ENCODE assay signal across 24 cellular contexts in the genomic region with DNA sequence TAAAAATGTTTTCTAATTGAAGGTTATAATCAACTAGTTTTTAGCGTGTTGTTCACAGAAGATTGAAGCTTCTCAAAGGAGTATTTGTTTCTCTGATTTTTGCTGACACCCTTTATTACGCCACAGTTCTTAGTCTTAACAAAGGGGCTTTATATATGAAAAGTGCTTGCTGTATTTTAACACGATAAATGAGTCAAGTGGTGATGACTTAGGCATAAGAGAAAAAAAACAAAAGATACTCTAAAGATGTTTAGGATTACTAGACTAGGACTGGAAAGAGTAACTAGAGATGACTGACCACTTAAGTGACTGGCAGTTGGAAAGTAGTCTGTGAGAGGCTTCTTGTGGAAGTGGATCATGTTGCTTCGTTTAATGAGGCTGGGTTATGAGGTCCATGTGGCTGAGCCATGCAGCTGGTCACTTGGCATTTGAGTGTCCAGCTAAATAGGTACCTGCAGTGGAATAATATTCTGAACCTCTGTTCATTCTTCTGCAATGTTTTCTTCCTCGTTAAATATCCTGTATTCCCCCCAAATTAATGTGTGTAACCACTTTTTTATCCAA.
DNase-seq lines count a peak whose midpoint lies in the region; ATAC-seq, FAIRE-seq and TF ChIP-seq lines count a peak whose summit lies in the region.
"Had no signal": no experiment of that assay in that cellular context is flagged by ENCODE, and none has a peak within 500 bp of the region (broad histone marks: within the 10 kb centered on the region; RNA-seq: fewer than 3 reads in every experiment).

No MANE protein-coding gene starts in this region.

- TF ChIP-seq RAD21 in HepG2 (CRISPR knock-in tag; IDR thresholded peaks at IDR 0.05) = no peak

- H3K27ac Mint-ChIP-seq in astrocyte (ENCODE audit: unreplicated experiment) = no peak overlapping the region
- H3K27ac Mint-ChIP-seq in activated T-helper 2 cell treated with anti-CD3 and anti-CD28 coated beads, Interferon-gamma antibody, Interleukin-2, Interleukin-4, amounts not matched to agents 10 μg/mL and 5 μg/mL and 100 μg/mL, durations not matched to agents 14 hours and 24 hours and 36 hours = no peak overlapping the region
- H3K27ac Mint-ChIP-seq: CD4-positive, CD25-positive, alpha-beta regulatory T cell had no signal

- H3K4me1 ChIP-seq in HepG2 (ENCODE audit: insufficient read depth, low read length) (no peaks in the 10 kb centered on the region), right lobe of liver (no peaks in the 10 kb centered on the region), astrocyte (ENCODE audit: insufficient read depth, low read length) (no peaks in the 10 kb centered on the region)
- H3K4me1 ChIP-seq: body of pancreas, sigmoid colon, uterus had no signal

- no peaks in the 10 kb centered on the region for H3K27me3 Mint-ChIP-seq in astrocyte (ENCODE audit: low read depth, unreplicated experiment)
- H3K27me3 Mint-ChIP-seq in activated T-helper 2 cell treated with anti-CD3 and anti-CD28 coated beads, Interferon-gamma antibody, Interleukin-2, Interleukin-4, amounts not matched to agents 10 μg/mL and 5 μg/mL and 100 μg/mL, durations not matched to agents 14 hours and 24 hours and 36 hours (ENCODE audit: low read depth) = peaks cover 6% of the 10 kb centered on the region

- H3K4me3 ChIP-seq in HepG2 (replicated peaks in 1 of 3; ENCODE audit: insufficient read depth in 1 of 3, low read depth in 2 of 3, low read length in 3 of 3) (no peak overlapping the region), right lobe of liver (no peak overlapping the region), astrocyte (ENCODE audit: insufficient read depth, low read depth, low read length) (no peak overlapping the region)
- H3K4me3 ChIP-seq: body of pancreas, sigmoid colon, uterus had no signal

- ATAC-seq in HepG2 (no peak), right lobe of liver (no peak), HG02763 (IDR thresholded peaks at IDR 0.05; ENCODE audit: unreplicated experiment) (no peak), HG03025 (IDR thresholded peaks at IDR 0.05; ENCODE audit: low FRiP score, unreplicated experiment) (no peak)
- ATAC-seq: body of pancreas, esophagus mucosa had no signal

- H2AFZ ChIP-seq in HepG2 (ENCODE audit: low read length) (no peak overlapping the region), astrocyte (ENCODE audit: low read depth, low read length) (no peak overlapping the region)

- H3K9me3 Mint-ChIP-seq in astrocyte (ENCODE audit: unreplicated experiment) = peaks cover 7% of the 10 kb centered on the region
- H3K9me3 Mint-ChIP-seq in activated T-helper 2 cell treated with anti-CD3 and anti-CD28 coated beads, Interferon-gamma antibody, Interleukin-2, Interleukin-4, amounts not matched to agents 10 μg/mL and 5 μg/mL and 100 μg/mL, durations not matched to agents 14 hours and 24 hours and 36 hours = no peaks in the 10 kb centered on the region

- H4K20me1 ChIP-seq in HepG2 (ENCODE audit: insufficient read depth, low read length) (no peaks in the 10 kb centered on the region), astrocyte (ENCODE audit: insufficient read depth, low read length) (no peaks in the 10 kb centered on the region)

- no peaks in the 10 kb centered on the region for H3K27me3 ChIP-seq in HepG2 (ENCODE audit: control insufficient read depth in 1 of 2, insufficient read depth in 2 of 2, low read length in 2 of 2)
- no peaks in the 10 kb centered on the region for H3K27me3 ChIP-seq in right lobe of liver
- no peaks in the 10 kb centered on the region for H3K27me3 ChIP-seq in astrocyte (ENCODE audit: insufficient read depth, low read length)
- H3K27me3 ChIP-seq: body of pancreas, sigmoid colon, uterus had no signal

- TF ChIP-seq POLR2A in HepG2 (IDR thresholded peaks at IDR 0.05; ENCODE audit: insufficient read depth in 1 of 2, low read depth in 2 of 2, low read length in 2 of 2) (no peak), right lobe of liver (IDR thresholded peaks at IDR 0.05) (no peak)

- H3K9me3 ChIP-seq in HepG2 (ENCODE audit: low read length) (no peaks in the 10 kb centered on the region), right lobe of liver (no peaks in the 10 kb centered on the region), astrocyte (ENCODE audit: insufficient read depth, low read depth, low read length) (no peaks in the 10 kb centered on the region)
- H3K9me3 ChIP-seq: body of pancreas, uterus had no signal

- H3K36me3 ChIP-seq in HepG2 (replicated peaks in 1 of 2; ENCODE audit: control insufficient read depth in 1 of 2, insufficient read depth in 2 of 2, low read length in 2 of 2) (no peaks in the 10 kb centered on the region), right lobe of liver (no peaks in the 10 kb centered on the region), astrocyte (ENCODE audit: insufficient read depth, low read length) (no peaks in the 10 kb centered on the region)
- H3K36me3 ChIP-seq: sigmoid colon, uterus had no signal

- POLR2A ChIA-PET in HepG2 (lab: Yijun Ruan, JAX) = no interaction called here

- H3K4me3 Mint-ChIP-seq in astrocyte (ENCODE audit: unreplicated experiment) = no peak overlapping the region
- no peak overlapping the region for H3K4me3 Mint-ChIP-seq in activated T-helper 2 cell treated with anti-CD3 and anti-CD28 coated beads, Interferon-gamma antibody, Interleukin-2, Interleukin-4, amounts not matched to agents 10 μg/mL and 5 μg/mL and 100 μg/mL, durations not matched to agents 14 hours and 24 hours and 36 hours (ENCODE audit: low read depth)
- H3K4me3 Mint-ChIP-seq: CD4-positive, CD25-positive, alpha-beta regulatory T cell had no signal

- 3% methylated on average over 5 of the region's 5 CpGs for WGBS in HepG2 (ENCODE audit: low lambda C conversion rate)
- whole genome bisulfite sequencing in right lobe of liver (ENCODE audit: insufficient coverage, low coverage, low lambda C conversion rate, missing lambda C conversion rate) = 70% methylated on average over 5 of the region's 5 CpGs

- H3K9ac ChIP-seq in HepG2 (ENCODE audit: insufficient read depth, low read depth, low read length) (no peak overlapping the region), astrocyte (ENCODE audit: low read length) (no peak overlapping the region)

- CTCF ChIA-PET in HepG2 (lab: Yijun Ruan, JAX; ENCODE audit: low intra/inter-chr PET ratio, low total read pairs) = no interaction called here

- H3K27ac ChIP-seq in HepG2 (ENCODE audit: extremely low read length, insufficient read depth, low read length) = no peak overlapping the region
- H3K27ac ChIP-seq in right lobe of liver = no peak overlapping the region
- no peak overlapping the region for H3K27ac ChIP-seq in astrocyte (ENCODE audit: low read depth, low read length)
- H3K27ac ChIP-seq: body of pancreas, HL-60, RWPE1, uterus had no signal

- no peak for TF ChIP-seq CTCF in HepG2 (CRISPR knock-in tag; IDR thresholded peaks at IDR 0.05)
- no peak for TF ChIP-seq CTCF in right lobe of liver (IDR thresholded peaks at IDR 0.05)
- no peak for TF ChIP-seq CTCF in astrocyte (IDR thresholded peaks at IDR 0.05; ENCODE audit: insufficient read depth, low read depth, low read length)

- no peak for TF ChIP-seq EP300 in HepG2 (IDR thresholded peaks at IDR 0.05; ENCODE audit: low read depth in 2 of 2, low read length in 2 of 2)
- no peak for TF ChIP-seq EP300 in HepG2 (CRISPR knock-in tag; IDR thresholded peaks at IDR 0.05; ENCODE audit: borderline replicate concordance)

- intact Hi-C loops in HepG2 (cut with micrococcal nuclease; ENCODE audit: unreplicated experiment) (no loop called here), right lobe of liver (cut with DNase I) (no loop called here)
- intact Hi-C loops in activated T-helper 2 cell treated with anti-CD3 and anti-CD28 coated beads, Interferon-gamma antibody, Interleukin-2, Interleukin-4, amounts not matched to agents 10 μg/mL and 5 μg/mL and 100 μg/mL, durations not matched to agents 14 hours and 24 hours and 36 hours (cut with micrococcal nuclease) = no loop called here

- in situ Hi-C loops in HepG2 (cut with HindIII; ENCODE audit: extremely low pct_ligation_motif_present, low pct_unique_long_range_greater_than_20kb) = no loop called here

- H3K4me2 ChIP-seq in HepG2 (ENCODE audit: low read depth, low read length) (no peak overlapping the region), astrocyte (ENCODE audit: low read length) (no peak overlapping the region)

- no TSS peak for BruUV-seq in HepG2 (replicated peaks; lab: Mats Ljungman, UMichigan)

- H3K4me1 Mint-ChIP-seq in astrocyte (ENCODE audit: low read depth, unreplicated experiment) = no peaks in the 10 kb centered on the region
- no peaks in the 10 kb centered on the region for H3K4me1 Mint-ChIP-seq in activated T-helper 2 cell treated with anti-CD3 and anti-CD28 coated beads, Interferon-gamma antibody, Interleukin-2, Interleukin-4, amounts not matched to agents 10 μg/mL and 5 μg/mL and 100 μg/mL, durations not matched to agents 14 hours and 24 hours and 36 hours (ENCODE audit: low read depth)
- H3K4me1 Mint-ChIP-seq: CD4-positive, CD25-positive, alpha-beta regulatory T cell had no signal

- DNase-seq in HepG2 (ENCODE audit: low spot score) (no peak), right lobe of liver (no peak), astrocyte (ENCODE audit: low read depth) (peak; percentile 22), myocyte (ENCODE audit: low read depth) (peak; percentile 84)
- DNase-seq in activated CD8-positive, alpha-beta memory T cell treated with anti-CD3 and anti-CD28 coated beads for 24 hours = no peak
- no peak for DNase-seq in activated T-helper 2 cell treated with anti-CD3 and anti-CD28 coated beads, Interferon-gamma antibody, Interleukin-2, Interleukin-4, amounts not matched to agents 10 μg/mL and 5 μg/mL and 100 μg/mL, durations not matched to agents 14 hours and 24 hours and 36 hours (ENCODE audit: low spot score)
- DNase-seq: activated CD4-positive, alpha-beta T cell treated with anti-CD3 and anti-CD28 coated beads, Interleukin-2, amount 50 U/mL, for 48 hours; activated effector memory CD4-positive, alpha-beta T cell treated with anti-CD3 and anti-CD28 coated beads, Interleukin-2, amount 50 U/mL, for 16 hours; body of pancreas; CD4-positive, CD25-positive, alpha-beta regulatory T cell; effector memory CD4-positive, alpha-beta T cell; MV-4-11; NCI-H1694; NCI-H226; sigmoid colon; uterus had no signal

- H3K36me3 Mint-ChIP-seq in astrocyte (ENCODE audit: low read depth, unreplicated experiment) = no peaks in the 10 kb centered on the region
- no peaks in the 10 kb centered on the region for H3K36me3 Mint-ChIP-seq in activated T-helper 2 cell treated with anti-CD3 and anti-CD28 coated beads, Interferon-gamma antibody, Interleukin-2, Interleukin-4, amounts not matched to agents 10 μg/mL and 5 μg/mL and 100 μg/mL, durations not matched to agents 14 hours and 24 hours and 36 hours (ENCODE audit: low read depth)
- H3K36me3 Mint-ChIP-seq: CD4-positive, CD25-positive, alpha-beta regulatory T cell had no signal

- H3K79me2 ChIP-seq in HepG2 (ENCODE audit: insufficient read depth, low read length) = no peaks in the 10 kb centered on the region
- no peaks in the 10 kb centered on the region for H3K79me2 ChIP-seq in astrocyte (ENCODE audit: insufficient read depth, low read length)

- FAIRE-seq in HepG2 (lab: Jason Lieb, UNC) (no peak), astrocyte (lab: Jason Lieb, UNC) (no peak)
- FAIRE-seq: GM18507, H1, keratinocyte had no signal

TF ChIP-seq in HepG2, 621 proteins besides CTCF, POLR2A, EP300 and RAD21 (continues in another document):
- no peak for TF ChIP-seq EHMT2 (IDR thresholded peaks at IDR 0.05; ENCODE audit: borderline replicate concordance, low read depth, low read length)
- no peak for TF ChIP-seq MIER2 (CRISPR knock-in tag; IDR thresholded peaks at IDR 0.05)
- TF ChIP-seq MAFK (conservative IDR thresholded peaks at IDR 0.05 in 1 of 2, IDR thresholded peaks at IDR 0.05 in 1 of 2; ENCODE audit: low read length in 2 of 2) = peak; percentile 33 to 35; a peak in 3 of 4 replicates

Comparison
In these comparisons a context has a peak if more than half of its experiments do, and no peak if none do; other contexts are left out.
1. DNase-seq: peak in astrocyte (single experiment) and myocyte (single experiment); none in HepG2 (single experiment), right lobe of liver (0 of 3), activated CD8-positive, alpha-beta memory T cell treated with anti-CD3 and anti-CD28 coated beads for 24 hours (single experiment) and activated T-helper 2 cell treated with anti-CD3 and anti-CD28 coated beads, Interferon-gamma antibody, Interleukin-2, Interleukin-4, amounts not matched to agents 10 μg/mL and 5 μg/mL and 100 μg/mL, durations not matched to agents 14 hours and 24 hours and 36 hours (single experiment).